10 cellular contexts compared by ENCODE assay signal in the genomic region with DNA sequence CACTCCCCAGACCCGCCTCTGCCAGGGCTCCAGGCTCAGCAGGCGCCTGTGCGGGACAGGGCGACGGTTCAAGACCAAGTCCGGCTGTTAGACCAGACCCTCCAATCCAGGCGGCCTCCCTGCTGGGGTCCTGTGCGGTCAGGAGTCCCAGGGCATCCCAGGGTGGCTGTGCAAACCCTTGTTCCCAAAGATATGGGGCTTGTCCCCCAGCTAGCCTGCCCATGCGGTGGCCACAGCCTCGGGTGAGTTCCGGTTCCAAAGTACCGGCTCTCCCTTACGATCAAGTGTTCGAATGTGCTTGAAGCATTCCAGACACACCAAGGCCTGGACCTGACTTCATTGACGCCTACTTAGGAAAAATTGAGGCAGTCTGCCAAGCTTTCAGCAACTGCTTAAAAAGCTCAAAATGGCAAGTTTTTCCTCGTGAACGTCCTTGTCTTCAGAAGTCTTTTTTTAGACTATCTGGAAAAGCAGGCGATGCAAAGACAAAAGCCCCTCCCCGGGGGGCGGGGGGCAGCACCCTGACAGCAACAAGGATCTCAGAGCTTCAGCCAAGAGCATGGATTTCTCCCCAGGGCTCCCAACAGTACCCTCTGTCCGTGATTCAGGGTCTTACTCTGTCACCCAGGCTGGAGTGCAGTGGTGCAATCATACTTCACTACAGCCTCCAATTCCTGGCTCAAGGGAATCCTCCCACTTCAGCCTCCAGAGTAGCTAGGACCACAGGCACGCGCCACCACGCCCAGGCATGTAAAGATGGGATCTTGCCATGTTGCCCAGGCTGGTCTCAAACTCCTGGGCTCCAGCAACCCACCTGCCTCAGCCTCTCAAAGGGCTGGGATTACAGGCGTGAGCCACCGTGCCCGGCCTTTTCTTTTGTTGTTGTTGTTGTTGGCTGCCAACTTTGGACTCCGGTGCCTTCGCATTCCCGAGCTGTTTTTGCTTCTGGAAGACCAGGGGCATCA. TPM values are rescaled to one million over a fixed set of nuclear protein-coding genes. Genes with fewer than 3 reads are reported as not detected.
DNase-seq lines count a peak whose midpoint lies in the region; ATAC-seq and TF ChIP-seq lines count a peak whose summit lies in the region.
"Had no signal": no experiment of that assay in that cellular context is flagged by ENCODE, and none has a peak within 500 bp of the region (broad histone marks: within the 10 kb centered on the region; RNA-seq: fewer than 3 reads in every experiment).

No MANE protein-coding gene starts in this region.

- no peak for ATAC-seq in T-cell (replicated peaks in 1 of 4)

- H3K36me3 ChIP-seq in BJ (ENCODE audit: control insufficient read depth, insufficient read depth, low read length) (peaks cover 1% of the 10 kb centered on the region; the same call in 1 of the 2 replicates), esophagus squamous epithelium (peaks cover 0 to 11% (median 0%) of the 10 kb centered on the region in 3 donors)

- H3K27me3 ChIP-seq in BJ (ENCODE audit: control insufficient read depth, insufficient read depth, low read length) (no peaks in the 10 kb centered on the region), esophagus squamous epithelium (no peaks in the 10 kb centered on the region)

- TF ChIP-seq CTCF in BJ (IDR thresholded peaks at IDR 0.05; ENCODE audit: insufficient read depth, low read depth, low read length) (no peak), esophagus squamous epithelium (IDR thresholded peaks at IDR 0.05) (no peak), osteocyte (IDR thresholded peaks at IDR 0.05) (no peak)

- 65 to 68% methylated on average over 20 to 22 of the region's 30 CpGs for WGBS in esophagus squamous epithelium, 2 donors

- peaks cover 45 to 80% (median 49%) of the 10 kb centered on the region in 3 donors for H3K4me1 ChIP-seq in esophagus squamous epithelium

- no peak for TF ChIP-seq POLR2A in esophagus squamous epithelium (IDR thresholded peaks at IDR 0.05)

- H3K4me1 Mint-ChIP-seq in T-cell (peaks cover 16 to 23% (median 21%) of the 10 kb centered on the region in 3 donors), osteocyte (ENCODE audit: unreplicated experiment) (peaks cover 24% of the 10 kb centered on the region)

- DNase-seq in BJ (ENCODE audit: low read depth) (peak; percentile 19), T-cell (no peak), esophagus squamous epithelium (lab: John Stamatoyannopoulos, UW) (no peak), osteocyte (ENCODE audit: extremely low spot score, unreplicated experiment) (no peak), KBM-7 (no peak), dermis blood vessel endothelial cell (no peak)
- DNase-seq in activated CD4-positive, alpha-beta T cell treated with anti-CD3 and anti-CD28 coated beads, Interleukin-2, amount 50 U/mL, for 1 hour = no peak
- no peak for DNase-seq in stimulated activated CD4-positive, alpha-beta T cell treated with anti-CD3 and anti-CD28 coated beads, Interleukin-4, amount 100 ng/mL, for 4 hours
- DNase-seq: HCEC 1CT, NCI-H1092 had no signal

- no peak overlapping the region for H3K4me3 ChIP-seq in BJ (ENCODE audit: low read depth, low read length)
- H3K4me3 ChIP-seq in esophagus squamous epithelium = no peak overlapping the region

- in situ Hi-C loops in KBM-7 (cut with MboI; ENCODE audit: low pct_unique_long_range_greater_than_20kb, low sequenced_read_pairs) = loop anchor here (10.0 to 25.0 kb wide), 2 partner anchors 182 to 595 kb away; no protein-coding TSS in a partner anchor

- H3K27ac ChIP-seq in esophagus squamous epithelium = peak overlapping the region; percentile 12 to 97 (median 84)

- H3K27me3 Mint-ChIP-seq in T-cell (no peaks in the 10 kb centered on the region), osteocyte (ENCODE audit: unreplicated experiment) (no peaks in the 10 kb centered on the region)

- H3K27ac Mint-ChIP-seq in T-cell (peak overlapping the region; percentile 49 to 81), osteocyte (ENCODE audit: unreplicated experiment) (peak overlapping the region; percentile 54)

- H3K4me3 Mint-ChIP-seq in T-cell (peak overlapping the region; percentile 41 to 75 (median 50)), osteocyte (ENCODE audit: unreplicated experiment) (no peak overlapping the region)

- no peaks in the 10 kb centered on the region for H3K36me3 Mint-ChIP-seq in T-cell
- H3K36me3 Mint-ChIP-seq in osteocyte (ENCODE audit: unreplicated experiment) = peaks cover 2% of the 10 kb centered on the region

- CTCF ChIA-PET in BJ (lab: Yijun Ruan, JAX) = interaction anchor here (0.6 to 13.2 kb wide), 6 partner anchors 18 to 188 kb away, joined by 3 to 328 read pairs (median 8); no protein-coding TSS in a partner anchor
- CTCF ChIA-PET in T-cell (lab: Charles Lee) = no interaction called here

- intact Hi-C loops in esophagus squamous epithelium (cut with DNase I) = loop anchor here (10.0 kb wide), 2 partner anchors 122 to 352 kb away; no protein-coding TSS in a partner anchor

- POLR2A ChIA-PET in BJ (lab: Charles Lee) (no interaction called here), T-cell (lab: Charles Lee) (interaction anchor here in 1 of 2 donors (0.5 to 1.0 kb wide), 2 partner anchors 13 to 117 kb away, joined by 3 to 4 read pairs; no protein-coding TSS in a partner anchor)

- H3K9me3 Mint-ChIP-seq in T-cell (no peaks in the 10 kb centered on the region), osteocyte (ENCODE audit: unreplicated experiment) (no peaks in the 10 kb centered on the region)

- no peaks in the 10 kb centered on the region for H3K9me3 ChIP-seq in esophagus squamous epithelium

RNA-seq across cellular contexts. Expression of gene FAAP20, which starts 2.3 kb away (rescaled TPM):
- polyA plus RNA-seq in BJ (2011; rRNA removed) = 11.9 and 18.7 TPM in 2 replicates
- 4.3 and 4.8 TPM in 2 replicates for polyA minus RNA-seq in BJ (2011; rRNA and poly(A)+ RNA removed)
- total RNA-seq in T-cell = 10 to 100 TPM; 52.9 to 74.8 (median 68.2) TPM
- 10 to 100 TPM in 3 of 4 donors, 1 to 10 TPM in 1; 8.6 to 22.5 (median 18.1) TPM for total RNA-seq in esophagus squamous epithelium
- 85.1 and 90.4 TPM in 2 replicates for total RNA-seq in osteocyte
- 16.0 and 21.8 TPM in 2 replicates for total RNA-seq in dermis blood vessel endothelial cell

RNA-seq across cellular contexts. Expression of gene SKI, which starts 35.8 kb away (rescaled TPM):
- 5.1 and 6.3 TPM in 2 replicates for polyA plus RNA-seq in BJ (2011; rRNA removed)
- polyA minus RNA-seq in BJ (2011; rRNA and poly(A)+ RNA removed) = 6.2 and 10.7 TPM in 2 replicates
- total RNA-seq in T-cell (100 to 1,000 TPM; 137 to 299 (median 157) TPM), esophagus squamous epithelium (10 to 100 TPM; 18.2 to 38.8 (median 25.2) TPM), osteocyte (131 and 132 TPM in 2 replicates), dermis blood vessel endothelial cell (26.7 and 44.4 TPM in 2 replicates)
